In the genomic region with DNA sequence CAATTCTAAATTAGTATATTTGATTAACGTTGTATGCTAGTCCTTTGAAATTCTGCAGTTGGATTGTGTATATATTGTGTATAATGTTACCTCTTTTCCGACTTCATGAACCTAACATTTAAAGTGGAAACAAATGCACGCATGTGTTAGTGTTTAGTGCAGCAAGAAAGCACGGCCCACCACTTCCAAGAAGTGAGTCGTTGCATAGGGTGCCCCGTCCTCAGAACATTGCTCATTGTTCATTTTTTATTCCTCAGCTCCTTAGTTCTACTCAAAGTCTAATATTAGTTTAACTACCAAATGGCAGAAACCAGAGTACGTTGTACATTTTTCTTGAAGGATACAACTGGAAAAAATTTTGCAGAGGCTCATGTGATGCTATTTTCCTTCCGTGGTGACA, we compare ENCODE assay signal across 22 cellular contexts.
DNase-seq lines count a peak whose midpoint lies in the region; ATAC-seq, FAIRE-seq and TF ChIP-seq lines count a peak whose summit lies in the region.
"Had no signal": no experiment of that assay in that cellular context is flagged by ENCODE, and none has a peak within 500 bp of the region (broad histone marks: within the 10 kb centered on the region; RNA-seq: fewer than 3 reads in every experiment).

No MANE protein-coding gene starts in this region.

- ATAC-seq in heart right ventricle (no peak), GM23338 (no peak)
- ATAC-seq in naive thymus-derived CD4-positive, alpha-beta T cell: no peak
- ATAC-seq: A549; activated CD8-positive, alpha-beta T cell treated with anti-CD3 and anti-CD28 coated beads, Interleukin-2, amount 10 ng/mL, durations not matched to agents 7 days and 5 days; foreskin keratinocyte; right lobe of liver; WTC11 had no signal

- H2AFZ ChIP-seq in astrocyte (ENCODE audit: low read depth, low read length) (no peak overlapping the region), GM23338 (no peak overlapping the region)
- H2AFZ ChIP-seq: parathyroid adenoma had no signal

- H3K27me3 Mint-ChIP-seq in astrocyte (ENCODE audit: low read depth, unreplicated experiment) (no peaks in the 10 kb centered on the region), type B pancreatic cell (no peaks in the 10 kb centered on the region), GM23338 (ENCODE audit: insufficient read depth, low read depth, poor library complexity) (no peaks in the 10 kb centered on the region)
- H3K27me3 Mint-ChIP-seq in naive thymus-derived CD4-positive, alpha-beta T cell: peaks cover 0 to 5% (median 0%) of the 10 kb centered on the region in 5 donors

- H3K4me3 ChIP-seq in cardiac muscle cell (no peak overlapping the region), heart right ventricle (no peak overlapping the region), astrocyte (ENCODE audit: insufficient read depth, low read depth, low read length) (no peak overlapping the region), GM23338 (no peak overlapping the region)
- no peak overlapping the region for H3K4me3 ChIP-seq in naive thymus-derived CD4-positive, alpha-beta T cell (ENCODE audit: low read length)
- H3K4me3 ChIP-seq: A549, right lobe of liver had no signal

- DNase-seq in cardiac muscle cell (ENCODE audit: low read depth in 1 of 2, low spot score in 1 of 2): no peak
- DNase-seq in heart right ventricle: no peak
- no peak for DNase-seq in astrocyte (ENCODE audit: low read depth)
- DNase-seq in naive thymus-derived CD4-positive, alpha-beta T cell: no peak
- DNase-seq in type B pancreatic cell (ENCODE audit: extremely low spot score, unreplicated experiment): no peak
- DNase-seq in AG20443 (ENCODE audit: low spot score): no peak
- DNase-seq in GM23338 (ENCODE audit: low spot score): no peak
- no peak for DNase-seq in RCC 7860 (ENCODE audit: low spot score)
- DNase-seq: activated CD8-positive, alpha-beta T cell treated with anti-CD3 and anti-CD28 coated beads, Interleukin-2, amount 10 ng/mL, durations not matched to agents 7 days and 5 days; anterior cingulate cortex; central memory CD4-positive, alpha-beta T cell; dorsolateral prefrontal cortex; foreskin keratinocyte; NCI-H1436; right lobe of liver had no signal

- H3K9ac ChIP-seq in astrocyte (ENCODE audit: low read length): no peak overlapping the region
- H3K9ac ChIP-seq: parathyroid adenoma had no signal

- CTCF ChIA-PET in naive thymus-derived CD4-positive, alpha-beta T cell (lab: Charles Lee): no interaction called here

- TF ChIP-seq CTCF in cardiac muscle cell (IDR thresholded peaks at IDR 0.05; ENCODE audit: low read depth, low read length) (no peak), heart right ventricle (IDR thresholded peaks at IDR 0.05) (no peak), astrocyte (IDR thresholded peaks at IDR 0.05; ENCODE audit: insufficient read depth, low read depth, low read length) (no peak), type B pancreatic cell (conservative IDR thresholded peaks at IDR 0.05) (no peak), GM23338 (conservative IDR thresholded peaks at IDR 0.05; ENCODE audit: low read depth in 2 of 2) (no peak)

- no peaks in the 10 kb centered on the region for H3F3A ChIP-seq in GM23338 (replicated peaks; ENCODE audit: low read depth)

- H3K27me3 ChIP-seq in cardiac muscle cell (no peaks in the 10 kb centered on the region), heart right ventricle (no peaks in the 10 kb centered on the region), astrocyte (ENCODE audit: insufficient read depth, low read length) (no peaks in the 10 kb centered on the region), GM23338 (ENCODE audit: insufficient read depth) (no peaks in the 10 kb centered on the region)
- no peaks in the 10 kb centered on the region for H3K27me3 ChIP-seq in naive thymus-derived CD4-positive, alpha-beta T cell (ENCODE audit: control insufficient read depth in 2 of 2, insufficient read depth in 2 of 2, low read length in 2 of 2)
- H3K27me3 ChIP-seq: dorsolateral prefrontal cortex, foreskin keratinocyte, right lobe of liver had no signal

- intact Hi-C loops in heart right ventricle (cut with DNase I): no loop called here
- intact Hi-C loops in naive thymus-derived CD4-positive, alpha-beta T cell (cut with micrococcal nuclease): no loop called here

- H3K4me1 ChIP-seq in cardiac muscle cell (ENCODE audit: low read depth) (peaks cover 28% of the 10 kb centered on the region), heart right ventricle (peaks cover 0 to 22% (median 12%) of the 10 kb centered on the region in 9 donors), astrocyte (ENCODE audit: insufficient read depth, low read length) (no peaks in the 10 kb centered on the region), GM23338 (ENCODE audit: insufficient read depth) (no peaks in the 10 kb centered on the region)
- no peaks in the 10 kb centered on the region for H3K4me1 ChIP-seq in naive thymus-derived CD4-positive, alpha-beta T cell (ENCODE audit: control insufficient read depth in 2 of 2, insufficient read depth in 2 of 2, low read length in 2 of 2)
- H3K4me1 ChIP-seq: A549, foreskin keratinocyte, parathyroid adenoma, right lobe of liver had no signal

- H3K4me1 Mint-ChIP-seq in astrocyte (ENCODE audit: low read depth, unreplicated experiment) (peaks cover 12% of the 10 kb centered on the region), type B pancreatic cell (ENCODE audit: unreplicated experiment) (peaks cover 29% of the 10 kb centered on the region), GM23338 (peaks cover 13% of the 10 kb centered on the region)
- H3K4me1 Mint-ChIP-seq in naive thymus-derived CD4-positive, alpha-beta T cell: peaks cover 0 to 18% (median 15%) of the 10 kb centered on the region in 7 donors

- H3K27ac Mint-ChIP-seq in astrocyte (ENCODE audit: unreplicated experiment) (no peak overlapping the region), type B pancreatic cell (peak overlapping the region; percentile 48), GM23338 (no peak overlapping the region)
- peak overlapping the region in 4 of 9 donors; percentile 3 to 45 (median 22) for H3K27ac Mint-ChIP-seq in naive thymus-derived CD4-positive, alpha-beta T cell
- H3K27ac Mint-ChIP-seq: activated CD8-positive, alpha-beta T cell treated with anti-CD3 and anti-CD28 coated beads, Interleukin-2, amount 10 ng/mL, durations not matched to agents 7 days and 5 days; WTC11 had no signal

- H3K36me3 Mint-ChIP-seq in astrocyte (ENCODE audit: low read depth, unreplicated experiment) (no peaks in the 10 kb centered on the region), type B pancreatic cell (no peaks in the 10 kb centered on the region), GM23338 (ENCODE audit: low read depth) (no peaks in the 10 kb centered on the region)
- H3K36me3 Mint-ChIP-seq in naive thymus-derived CD4-positive, alpha-beta T cell: no peaks in the 10 kb centered on the region
- H3K36me3 Mint-ChIP-seq: WTC11 had no signal

- H3K9me3 Mint-ChIP-seq in astrocyte (ENCODE audit: unreplicated experiment) (no peaks in the 10 kb centered on the region), type B pancreatic cell (no peaks in the 10 kb centered on the region), GM23338 (no peaks in the 10 kb centered on the region)
- peaks cover 0 to 6% (median 0%) of the 10 kb centered on the region in 11 donors for H3K9me3 Mint-ChIP-seq in naive thymus-derived CD4-positive, alpha-beta T cell
- H3K9me3 Mint-ChIP-seq: WTC11 had no signal

- no peaks in the 10 kb centered on the region for H3K9me2 ChIP-seq in GM23338 (ENCODE audit: insufficient read depth)

- 65 to 66% methylated on average over 8 of the region's 8 CpGs for WGBS in heart right ventricle, 2 donors

- H3K4me3 Mint-ChIP-seq in astrocyte (ENCODE audit: unreplicated experiment) (no peak overlapping the region), type B pancreatic cell (peak overlapping the region; percentile 52), GM23338 (no peak overlapping the region)
- H3K4me3 Mint-ChIP-seq in naive thymus-derived CD4-positive, alpha-beta T cell: peak overlapping the region in 9 of 10 donors; percentile 11 to 70 (median 40)
- H3K4me3 Mint-ChIP-seq: activated CD8-positive, alpha-beta T cell treated with anti-CD3 and anti-CD28 coated beads, Interleukin-2, amount 10 ng/mL, durations not matched to agents 7 days and 5 days; WTC11 had no signal

- no peaks in the 10 kb centered on the region for H3K9me3 ChIP-seq in cardiac muscle cell (ENCODE audit: low read depth)
- H3K9me3 ChIP-seq in heart right ventricle: no peaks in the 10 kb centered on the region
- no peaks in the 10 kb centered on the region for H3K9me3 ChIP-seq in astrocyte (ENCODE audit: insufficient read depth, low read depth, low read length)
- H3K9me3 ChIP-seq in naive thymus-derived CD4-positive, alpha-beta T cell (ENCODE audit: control insufficient read depth in 2 of 3, low read length in 3 of 3): no peaks in the 10 kb centered on the region
- H3K9me3 ChIP-seq: A549, right lobe of liver had no signal

- POLR2A ChIA-PET in naive thymus-derived CD4-positive, alpha-beta T cell (lab: Charles Lee): no interaction called here

- H3K79me2 ChIP-seq in astrocyte (ENCODE audit: insufficient read depth, low read length) (no peaks in the 10 kb centered on the region), GM23338 (replicated peaks; ENCODE audit: insufficient read depth) (no peaks in the 10 kb centered on the region)
- H3K79me2 ChIP-seq: parathyroid adenoma had no signal

- H3K4me2 ChIP-seq in astrocyte (ENCODE audit: low read length) (peak overlapping the region; percentile 48), GM23338 (no peak overlapping the region)
- H3K4me2 ChIP-seq: A549 had no signal

- H3K36me3 ChIP-seq in cardiac muscle cell: no peaks in the 10 kb centered on the region
- no peaks in the 10 kb centered on the region for H3K36me3 ChIP-seq in heart right ventricle
- H3K36me3 ChIP-seq in astrocyte (ENCODE audit: insufficient read depth, low read length): no peaks in the 10 kb centered on the region
- no peaks in the 10 kb centered on the region for H3K36me3 ChIP-seq in naive thymus-derived CD4-positive, alpha-beta T cell (ENCODE audit: control insufficient read depth in 2 of 3, insufficient read depth in 3 of 3, low read length in 3 of 3)
- no peaks in the 10 kb centered on the region for H3K36me3 ChIP-seq in GM23338 (ENCODE audit: insufficient read depth)
- H3K36me3 ChIP-seq: right lobe of liver had no signal

- peaks cover 8% of the 10 kb centered on the region for H4K20me1 ChIP-seq in astrocyte (ENCODE audit: insufficient read depth, low read length)
- H4K20me1 ChIP-seq in GM23338 (replicated peaks; ENCODE audit: insufficient read depth): no peaks in the 10 kb centered on the region

- FAIRE-seq in astrocyte (lab: Jason Lieb, UNC) (no peak), RCC 7860 (lab: Jason Lieb, UNC) (no peak)
- FAIRE-seq: A549, GM18507, keratinocyte, urothelium cell line had no signal

- H3K27ac ChIP-seq in cardiac muscle cell (peak overlapping the region; percentile 73), heart right ventricle (no peak overlapping the region), astrocyte (ENCODE audit: low read depth, low read length) (no peak overlapping the region), GM23338 (ENCODE audit: low read depth) (no peak overlapping the region)
- H3K27ac ChIP-seq in naive thymus-derived CD4-positive, alpha-beta T cell (ENCODE audit: low read depth, low read length): no peak overlapping the region
- H3K27ac ChIP-seq: A549, C4-2B, dorsolateral prefrontal cortex, foreskin keratinocyte, parathyroid adenoma, right lobe of liver had no signal

TF ChIP-seq in GM23338, 12 proteins besides CTCF, POLR2A, EP300 and RAD21 (continues in another document):
- TF ChIP-seq EZH2 (IDR thresholded peaks at IDR 0.05; ENCODE audit: low read depth, unreplicated experiment): no peak
- no peak for TF ChIP-seq ZNF331 (CRISPR knock-in tag; IDR thresholded peaks at IDR 0.05; ENCODE audit: low read depth)

Comparison
In these comparisons a context has a peak if more than half of its experiments do, and no peak if none do; other contexts are left out.
1. H3K4me3 Mint-ChIP-seq: peak in naive thymus-derived CD4-positive, alpha-beta T cell (9 of 10) and type B pancreatic cell (single experiment); none in astrocyte (single experiment) and GM23338 (single experiment).